In the genomic region with DNA sequence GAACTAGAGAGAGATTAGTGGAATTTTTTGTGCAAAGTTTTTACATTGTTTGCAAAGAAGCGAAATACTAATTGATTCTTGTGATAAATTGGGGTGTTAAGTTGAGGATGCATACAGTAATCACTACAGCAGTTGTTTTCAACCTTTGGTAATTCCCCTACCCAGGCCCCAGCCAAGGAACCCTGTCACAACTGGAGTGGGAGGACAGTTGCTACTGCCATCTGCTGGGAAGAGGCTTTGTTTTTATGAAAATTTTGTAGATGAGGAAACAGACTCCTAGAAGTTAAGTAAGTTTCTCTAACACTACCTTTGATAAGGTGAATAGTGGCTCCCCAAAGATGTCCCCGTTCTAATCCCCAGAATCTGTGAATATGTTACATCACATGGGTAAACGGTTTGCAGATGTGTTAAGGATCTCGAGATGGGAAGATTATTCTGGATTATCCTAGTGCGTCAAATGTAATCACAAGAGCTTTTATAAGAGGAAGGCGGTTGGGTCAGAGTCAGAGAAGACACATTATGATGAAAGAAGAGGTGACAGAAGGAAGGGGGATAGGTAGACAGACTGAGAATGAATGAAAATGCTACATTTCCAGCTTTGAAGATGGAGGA, we compare ENCODE assay signal across 8 cellular contexts. TPM values are rescaled to one million over a fixed set of nuclear protein-coding genes. Genes with fewer than 3 reads are reported as not detected.
A peak's percentile ranks its signal among the peaks of the same experiment; 100 is the strongest.
DNase-seq lines count a peak whose midpoint lies in the region; ATAC-seq, FAIRE-seq and TF ChIP-seq lines count a peak whose summit lies in the region.

No MANE protein-coding gene starts in this region.

- H3K4me3 Mint-ChIP-seq in astrocyte (ENCODE audit: unreplicated experiment), result no peak overlapping the region

- no peak overlapping the region for H2BK12ac ChIP-seq in mesenchymal stem cell (ENCODE audit: low read length in 2 of 2)

- H4K91ac ChIP-seq in mesenchymal stem cell (ENCODE audit: low read length), result no peak overlapping the region

- peaks cover 3% of the 10 kb centered on the region for H3K36me3 Mint-ChIP-seq in astrocyte (ENCODE audit: low read depth, unreplicated experiment)

- H3K27me3 ChIP-seq in astrocyte (ENCODE audit: insufficient read depth, low read length) (no peaks in the 10 kb centered on the region), mesenchymal stem cell (ENCODE audit: control insufficient read depth in 1 of 2, insufficient read depth in 1 of 2, low read length in 2 of 2) (no peaks in the 10 kb centered on the region)

- H3K27ac ChIP-seq in astrocyte (ENCODE audit: low read depth, low read length) (no peak overlapping the region), mesenchymal stem cell (ENCODE audit: low read length, poor library complexity, severe bottlenecking) (no peak overlapping the region)

- FAIRE-seq in astrocyte (lab: Jason Lieb, UNC), result no peak

- H2BK120ac ChIP-seq in mesenchymal stem cell (ENCODE audit: low read depth, low read length), result no peak overlapping the region

- H2AK5ac ChIP-seq in mesenchymal stem cell (ENCODE audit: low read length, severe bottlenecking), result no peak overlapping the region

- 62% methylated on average over 5 of the region's 6 CpGs for WGBS in mesenchymal stem cell

- H3K4me1 Mint-ChIP-seq in astrocyte (ENCODE audit: low read depth, unreplicated experiment), result no peaks in the 10 kb centered on the region

- no peak overlapping the region for H3K4ac ChIP-seq in mesenchymal stem cell (ENCODE audit: low read depth in 1 of 2, low read length in 2 of 2)

- H3K4me1 ChIP-seq in astrocyte (ENCODE audit: insufficient read depth, low read length), result no peaks in the 10 kb centered on the region
- no peaks in the 10 kb centered on the region for H3K4me1 ChIP-seq in mesenchymal stem cell (ENCODE audit: control insufficient read depth, insufficient read depth, low read depth, low read length)

- H4K20me1 ChIP-seq in astrocyte (ENCODE audit: insufficient read depth, low read length), result no peaks in the 10 kb centered on the region

- H3K14ac ChIP-seq in mesenchymal stem cell (ENCODE audit: low read length in 2 of 2), result no peak overlapping the region

- no peak overlapping the region for H3K4me2 ChIP-seq in astrocyte (ENCODE audit: low read length)
- H3K4me2 ChIP-seq in mesenchymal stem cell (ENCODE audit: low read length, poor library complexity, severe bottlenecking), result no peak overlapping the region

- peak; percentile 30 for TF ChIP-seq CTCF in astrocyte (IDR thresholded peaks at IDR 0.05; ENCODE audit: insufficient read depth, low read depth, low read length)

- H4K8ac ChIP-seq in mesenchymal stem cell (ENCODE audit: low read length), result no peak overlapping the region

- no peak overlapping the region for H3K27ac Mint-ChIP-seq in astrocyte (ENCODE audit: unreplicated experiment)

- H3K79me2 ChIP-seq in astrocyte (ENCODE audit: insufficient read depth, low read length), result no peaks in the 10 kb centered on the region

- no peak overlapping the region for H3K9ac ChIP-seq in astrocyte (ENCODE audit: low read length)
- H3K9ac ChIP-seq in mesenchymal stem cell (ENCODE audit: low read length), result no peak overlapping the region

- peak; percentile 65 for ATAC-seq in GM21619 (IDR thresholded peaks at IDR 0.05; ENCODE audit: unreplicated experiment)

- H3K9me3 ChIP-seq in astrocyte (ENCODE audit: insufficient read depth, low read depth, low read length), result no peaks in the 10 kb centered on the region
- H3K9me3 ChIP-seq in mesenchymal stem cell (ENCODE audit: control insufficient read depth, low read length), result no peaks in the 10 kb centered on the region

- H3K4me3 ChIP-seq in astrocyte (ENCODE audit: insufficient read depth, low read depth, low read length) (no peak overlapping the region), mesenchymal stem cell (ENCODE audit: insufficient read depth in 1 of 2, low read depth in 1 of 2, low read length in 2 of 2) (no peak overlapping the region)

- no peak overlapping the region for H2BK15ac ChIP-seq in mesenchymal stem cell (ENCODE audit: low read depth, poor library complexity, severe bottlenecking)

- no peak overlapping the region for H2BK5ac ChIP-seq in mesenchymal stem cell (ENCODE audit: low read depth, low read length, poor library complexity, severe bottlenecking)

- no peak overlapping the region for H3K23ac ChIP-seq in mesenchymal stem cell (ENCODE audit: low read length in 2 of 2)

- H3K27me3 Mint-ChIP-seq in astrocyte (ENCODE audit: low read depth, unreplicated experiment), result peaks cover 11% of the 10 kb centered on the region

- H3K36me3 ChIP-seq in astrocyte (ENCODE audit: insufficient read depth, low read length), result no peaks in the 10 kb centered on the region
- no peaks in the 10 kb centered on the region for H3K36me3 ChIP-seq in mesenchymal stem cell (ENCODE audit: control insufficient read depth in 1 of 2, insufficient read depth in 2 of 2, low read depth in 1 of 2, low read length in 2 of 2)

- no peak overlapping the region for H2AFZ ChIP-seq in astrocyte (ENCODE audit: low read depth, low read length)
- H2AFZ ChIP-seq in mesenchymal stem cell (ENCODE audit: low read depth, low read length), result no peak overlapping the region

- H3K9me3 Mint-ChIP-seq in astrocyte (ENCODE audit: unreplicated experiment), result peaks cover 2% of the 10 kb centered on the region

- no peaks in the 10 kb centered on the region for H3K79me1 ChIP-seq in mesenchymal stem cell (replicated peaks; ENCODE audit: low read length, poor library complexity, severe bottlenecking)

- no peak overlapping the region for H3K18ac ChIP-seq in mesenchymal stem cell (ENCODE audit: low read depth in 1 of 2, low read length in 2 of 2)

- DNase-seq in activated naive CD4-positive, alpha-beta T cell treated with Interleukin-2 at 50 U/mL for 16 hours, result peak; percentile 10
- DNase-seq in activated naive CD4-positive, alpha-beta T cell (lab: John Stamatoyannopoulos, UW), result no peak
- DNase-seq in NCI-H1694 treated with DMSO at 0.1 percent for 48 hours (lab: John Stamatoyannopoulos, UW) (peak; percentile 20), astrocyte (ENCODE audit: low read depth) (peak; percentile 2), mesenchymal stem cell (peak; percentile 29), UCSD-AML1 (lab: John Stamatoyannopoulos, UW; ENCODE audit: unreplicated experiment) (no peak), NCI-H1930 (lab: John Stamatoyannopoulos, UW) (no peak)

RNA-seq across cellular contexts. Expression of a gene that starts 34.0 kb away (rescaled TPM):
- total RNA-seq in astrocyte, result not detected in 2 replicates
- polyA plus RNA-seq in mesenchymal stem cell (2013, experiment 1 of 2), result 0.06 TPM
- 0.01 TPM for polyA plus RNA-seq in mesenchymal stem cell (2013, experiment 2 of 2)

Comparison
In these comparisons a context has a peak if more than half of its experiments do, and no peak if none do; other contexts are left out.
1. DNase-seq: peak in activated naive CD4-positive, alpha-beta T cell treated with Interleukin-2 at 50 U/mL for 16 hours (single experiment), NCI-H1694 treated with DMSO at 0.1 percent for 48 hours (single experiment), astrocyte (single experiment) and mesenchymal stem cell (single experiment); none in activated naive CD4-positive, alpha-beta T cell (0 of 4), UCSD-AML1 (single experiment) and NCI-H1930 (0 of 2).